12 cellular contexts compared by ENCODE assay signal in the genomic region with DNA sequence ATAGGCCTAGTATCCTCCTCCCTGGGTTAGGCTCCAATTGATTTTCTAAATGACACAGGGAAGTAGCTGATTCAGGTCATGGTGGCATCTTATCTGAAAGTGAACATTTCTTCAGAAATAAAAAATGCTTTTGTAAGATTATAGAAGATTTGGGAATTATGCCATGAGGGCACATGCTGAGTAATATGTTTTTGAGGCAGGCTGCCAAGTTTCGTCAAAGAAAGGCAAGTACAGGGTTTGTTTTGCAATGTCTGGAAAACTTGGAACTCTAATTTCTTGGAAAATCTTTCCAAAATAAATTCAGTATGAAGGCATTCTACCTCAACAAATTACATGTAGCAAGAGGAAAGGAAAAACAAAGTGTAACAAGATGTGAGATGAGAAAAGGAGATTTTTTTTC.
DNase-seq lines count a peak whose midpoint lies in the region; FAIRE-seq and TF ChIP-seq lines count a peak whose summit lies in the region.
"Had no signal": no experiment of that assay in that cellular context is flagged by ENCODE, and none has a peak within 500 bp of the region (broad histone marks: within the 10 kb centered on the region; RNA-seq: fewer than 3 reads in every experiment).

No MANE protein-coding gene starts in this region.

- TF ChIP-seq CTCF in chondrocyte (IDR thresholded peaks at IDR 0.05) (no peak), kidney (IDR thresholded peaks at IDR 0.05; ENCODE audit: borderline replicate concordance, extremely low read depth, insufficient read depth) (no peak), uterus (IDR thresholded peaks at IDR 0.05) (no peak), WERI-Rb-1 (IDR thresholded peaks at IDR 0.05; ENCODE audit: low read depth, low read length) (no peak)

- TF ChIP-seq POLR2A in uterus (IDR thresholded peaks at IDR 0.05): no peak

- H3K4ac ChIP-seq in mesendoderm (ENCODE audit: low read depth, low read length): no peak overlapping the region

- peak; percentile 29 for FAIRE-seq in kidney (lab: Jason Lieb, UNC)

- no peak overlapping the region for H2BK120ac ChIP-seq in mesendoderm (ENCODE audit: low read depth, low read length)

- H3K9me3 Mint-ChIP-seq in chondrocyte (ENCODE audit: low read depth): no peaks in the 10 kb centered on the region

- no peak overlapping the region for H2BK15ac ChIP-seq in mesendoderm (replicated peaks; ENCODE audit: low read depth)

- no peak overlapping the region for H4K5ac ChIP-seq in mesendoderm (ENCODE audit: low read length)

- H3K18ac ChIP-seq in mesendoderm (ENCODE audit: low read length): no peak overlapping the region

- H3K27ac Mint-ChIP-seq in chondrocyte (ENCODE audit: unreplicated experiment): peak overlapping the region; percentile 50
- H3K27ac Mint-ChIP-seq: memory B cell had no signal

- no peak overlapping the region for H3K4me3 Mint-ChIP-seq in chondrocyte (ENCODE audit: unreplicated experiment)
- H3K4me3 Mint-ChIP-seq: memory B cell had no signal

- H4K8ac ChIP-seq in mesendoderm (ENCODE audit: low read depth, low read length): no peak overlapping the region

- H3K27me3 ChIP-seq in uterus (no peaks in the 10 kb centered on the region), WERI-Rb-1 (ENCODE audit: insufficient read depth, low read depth, severe bottlenecking) (no peaks in the 10 kb centered on the region), mesendoderm (ENCODE audit: insufficient read depth, low read length, poor library complexity) (no peaks in the 10 kb centered on the region)

- WGBS in mesendoderm (ENCODE audit: extremely low coverage, insufficient coverage, low lambda C conversion rate): no CpG with 5 or more reads among the region's 1 CpG

- H3K4me1 ChIP-seq in kidney (ENCODE audit: control insufficient read depth in 1 of 2, insufficient read depth in 1 of 2, low read depth in 1 of 2, low read length in 2 of 2) (no peaks in the 10 kb centered on the region), uterus (peaks cover 7 to 21% of the 10 kb centered on the region in 2 donors), mesendoderm (ENCODE audit: control insufficient read depth, low read depth, low read length) (no peaks in the 10 kb centered on the region)
- H3K4me1 ChIP-seq: HAP-1 had no signal

- no peak overlapping the region for H2AK5ac ChIP-seq in mesendoderm (ENCODE audit: low read length)

- no peak overlapping the region for H3K27ac ChIP-seq in kidney (ENCODE audit: low read depth in 2 of 2, low read length in 2 of 2)
- H3K27ac ChIP-seq in uterus: peak overlapping the region; percentile 5 to 47
- no peak overlapping the region for H3K27ac ChIP-seq in WERI-Rb-1
- H3K27ac ChIP-seq in mesendoderm (ENCODE audit: low read depth, low read length): no peak overlapping the region

- DNase-seq in LHCN-M2 (ENCODE audit: low read depth): peak; percentile 50
- no peak for DNase-seq in chondrocyte (ENCODE audit: low spot score)
- DNase-seq in kidney: no peak
- DNase-seq in uterus: peak; percentile 20 to 65
- no peak for DNase-seq in NCI-H2196 treated with DMSO at 0.1 percent for 48 hours (lab: John Stamatoyannopoulos, UW; ENCODE audit: unreplicated experiment)
- no peak for DNase-seq in WERI-Rb-1
- no peak for DNase-seq in mesendoderm
- DNase-seq: NCI-H1048, NCI-H774, T-helper 1 cell had no signal

- no peaks in the 10 kb centered on the region for H3K79me2 ChIP-seq in mesendoderm (ENCODE audit: control insufficient read depth, insufficient read depth, low read length)

- H3K23ac ChIP-seq in mesendoderm (ENCODE audit: low read length): no peak overlapping the region

- H3K36me3 ChIP-seq in kidney (ENCODE audit: control insufficient read depth in 1 of 2, insufficient read depth in 2 of 2, low read length in 2 of 2) (no peaks in the 10 kb centered on the region), uterus (no peaks in the 10 kb centered on the region), WERI-Rb-1 (no peaks in the 10 kb centered on the region), mesendoderm (ENCODE audit: control insufficient read depth, insufficient read depth, low read length) (no peaks in the 10 kb centered on the region)
- H3K36me3 ChIP-seq: HAP-1 had no signal

- H3K27me3 Mint-ChIP-seq in chondrocyte (ENCODE audit: low read depth): peaks cover 4% of the 10 kb centered on the region

- peaks cover 26% of the 10 kb centered on the region for H3K4me1 Mint-ChIP-seq in chondrocyte (ENCODE audit: low read depth)
- H3K4me1 Mint-ChIP-seq: memory B cell had no signal

- no peaks in the 10 kb centered on the region for H3K9me3 ChIP-seq in kidney (ENCODE audit: control insufficient read depth in 1 of 2, low read length in 2 of 2)
- no peaks in the 10 kb centered on the region for H3K9me3 ChIP-seq in uterus
- H3K9me3 ChIP-seq in WERI-Rb-1 (ENCODE audit: severe bottlenecking): no peaks in the 10 kb centered on the region
- H3K9me3 ChIP-seq: HAP-1 had no signal

- no peak overlapping the region for H3K56ac ChIP-seq in mesendoderm (ENCODE audit: low read length)

- no peak overlapping the region for H3K4me2 ChIP-seq in mesendoderm (ENCODE audit: low read length)

- no peak overlapping the region for H2BK5ac ChIP-seq in mesendoderm (ENCODE audit: low read length)

- H3K36me3 Mint-ChIP-seq in chondrocyte (ENCODE audit: low read depth): no peaks in the 10 kb centered on the region
- H3K36me3 Mint-ChIP-seq: memory B cell had no signal

- intact Hi-C loops in kidney (cut with DNase I): no loop called here
- intact Hi-C loops in uterus (cut with DNase I; ENCODE audit: low total_unique reads): no loop called here

- H3K4me3 ChIP-seq in kidney (ENCODE audit: low read length in 2 of 2) (no peak overlapping the region), uterus (no peak overlapping the region), WERI-Rb-1 (ENCODE audit: low read depth, low read length) (no peak overlapping the region), mesendoderm (ENCODE audit: low read length) (no peak overlapping the region)
- H3K4me3 ChIP-seq: HAP-1 had no signal

- no peaks in the 10 kb centered on the region for H3K79me1 ChIP-seq in mesendoderm (ENCODE audit: low read length)

- H3K9ac ChIP-seq in kidney (ENCODE audit: low read length in 2 of 2) (no peak overlapping the region), mesendoderm (ENCODE audit: low read length) (no peak overlapping the region)

Comparison
In these comparisons a context has a peak if more than half of its experiments do, and no peak if none do; other contexts are left out.
1. DNase-seq: peak in LHCN-M2 (single experiment) and uterus (2 of 2); none in chondrocyte (single experiment), kidney (single experiment), NCI-H2196 treated with DMSO at 0.1 percent for 48 hours (single experiment), WERI-Rb-1 (single experiment) and mesendoderm (single experiment).
2. H3K27ac ChIP-seq: peak in uterus (2 of 2); none in kidney (0 of 2), WERI-Rb-1 (single experiment) and mesendoderm (single experiment).